Comparison of ENCODE assay signal across 1 cellular context in the genomic region with DNA sequence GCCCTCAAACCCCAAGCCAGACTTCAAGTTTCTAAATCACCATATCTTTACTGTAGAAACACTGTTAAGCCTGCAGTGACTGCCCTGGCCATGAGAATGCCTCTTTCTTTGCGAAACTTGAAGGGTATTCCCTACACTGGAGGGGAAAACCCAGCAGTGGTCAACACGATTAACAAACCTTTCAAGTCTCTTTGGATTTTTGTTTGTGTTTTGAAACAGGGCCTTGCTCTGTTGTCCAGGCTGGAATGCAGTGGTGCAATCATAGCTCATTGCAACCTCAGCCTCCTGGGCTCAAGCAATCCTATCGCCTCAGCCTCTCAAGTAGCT.
TF ChIP-seq lines count a peak whose summit lies in the region.

No MANE protein-coding gene starts in this region.

TF ChIP-seq in endothelial cell of umbilical vein, 7 proteins besides CTCF, POLR2A, EP300 and RAD21 (continued from another document):
- TF ChIP-seq POLR2AphosphoS5 (IDR thresholded peaks at IDR 0.05; ENCODE audit: insufficient read depth, low read depth, low read length) (no peak), EZH2 (IDR thresholded peaks at IDR 0.05; ENCODE audit: borderline replicate concordance, low read depth, low read length, severe bottlenecking) (no peak), GATA2 (IDR thresholded peaks at IDR 0.05; ENCODE audit: insufficient read depth, insufficient read length, low read depth, low read length) (no peak), FOS (IDR thresholded peaks at IDR 0.05; ENCODE audit: borderline replicate concordance, insufficient read depth, low read length) (no peak), JUN (IDR thresholded peaks at IDR 0.05; ENCODE audit: borderline replicate concordance, insufficient read depth, insufficient read length, low read depth) (no peak)
- TF ChIP-seq, protein P1, sequence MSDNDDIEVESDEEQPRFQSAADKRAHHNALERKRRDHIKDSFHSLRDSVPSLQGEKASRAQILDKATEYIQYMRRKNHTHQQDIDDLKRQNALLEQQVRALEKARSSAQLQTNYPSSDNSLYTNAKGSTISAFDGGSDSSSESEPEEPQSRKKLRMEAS (IDR thresholded peaks at IDR 0.05; ENCODE audit: insufficient read depth, insufficient read length) = no peak
